In genomic region chr3:23739536-23739935, GRCh38 we compare ENCODE assay signal across 12 cellular contexts.
DNase-seq lines count a peak whose midpoint lies in the region; ATAC-seq, FAIRE-seq and TF ChIP-seq lines count a peak whose summit lies in the region.
"Had no signal": no experiment of that assay in that cellular context is flagged by ENCODE, and none has a peak within 500 bp of the region (broad histone marks: within the 10 kb centered on the region; RNA-seq: fewer than 3 reads in every experiment).

No MANE protein-coding gene starts in this region.

- H3K27me3 ChIP-seq in HUES48 (ENCODE audit: control insufficient read depth, insufficient read depth, low read length) (peaks cover 38% of the 10 kb centered on the region), SJSA1 (replicated peaks) (no peaks in the 10 kb centered on the region), testis (no peaks in the 10 kb centered on the region), small intestine (ENCODE audit: control insufficient read depth in 2 of 2, insufficient read depth in 2 of 2, low read length in 2 of 2) (no peaks in the 10 kb centered on the region)
- H3K27me3 ChIP-seq: sigmoid colon had no signal

- H3K27ac ChIP-seq in HUES48 (ENCODE audit: low read depth, low read length), result peak overlapping the region; percentile 24
- peak overlapping the region; percentile 83 for H3K27ac ChIP-seq in SJSA1
- peak overlapping the region in 1 of 2 donors; percentile 14 for H3K27ac ChIP-seq in testis
- H3K27ac ChIP-seq in small intestine (ENCODE audit: low read depth in 1 of 2, low read length in 1 of 2), result no peak overlapping the region
- H3K27ac ChIP-seq: sigmoid colon had no signal

- no peak for ATAC-seq in activated T-cell treated with anti-CD3 and anti-CD28 coated beads, Interleukin-2, amount 50 U/mL, for 4 hours

- no peak overlapping the region for H3K9ac ChIP-seq in HUES48 (ENCODE audit: low read depth, low read length)

- no peaks in the 10 kb centered on the region for H3K36me3 Mint-ChIP-seq in activated T-cell treated with anti-CD3 and anti-CD28 coated beads, Interleukin-2, amount 50 U/mL, for 4 hours (ENCODE audit: insufficient read depth)

- H3K4me3 ChIP-seq in HUES48 (ENCODE audit: low read depth, low read length) (no peak overlapping the region), SJSA1 (no peak overlapping the region), fibroblast of the aortic adventitia (ENCODE audit: low read depth, low read length) (no peak overlapping the region), testis (no peak overlapping the region), small intestine (ENCODE audit: low read depth in 1 of 2, low read length in 2 of 2) (no peak overlapping the region)
- H3K4me3 ChIP-seq: GM12878, sigmoid colon had no signal

- H3K4me1 ChIP-seq in HUES48 (ENCODE audit: control insufficient read depth, insufficient read depth, low read length) (peaks cover 50% of the 10 kb centered on the region), SJSA1 (replicated peaks) (peaks cover 30% of the 10 kb centered on the region), testis (peaks cover 18% of the 10 kb centered on the region), small intestine (ENCODE audit: control insufficient read depth in 2 of 2, insufficient read depth in 1 of 2, low read depth in 1 of 2, low read length in 1 of 2) (no peaks in the 10 kb centered on the region)

- peaks cover 7% of the 10 kb centered on the region for H3K4me1 Mint-ChIP-seq in activated T-cell treated with anti-CD3 and anti-CD28 coated beads, Interleukin-2, amount 50 U/mL, for 4 hours (ENCODE audit: low read depth)

- TF ChIP-seq CTCF in fibroblast of the aortic adventitia (IDR thresholded peaks at IDR 0.05; ENCODE audit: insufficient read depth, low read length) (no peak), testis (IDR thresholded peaks at IDR 0.05) (no peak)

- H3K9me3 ChIP-seq in HUES48 (ENCODE audit: control insufficient read depth, insufficient read depth, low read length) (no peaks in the 10 kb centered on the region), SJSA1 (replicated peaks) (no peaks in the 10 kb centered on the region), testis (no peaks in the 10 kb centered on the region), small intestine (ENCODE audit: control insufficient read depth, low read depth) (no peaks in the 10 kb centered on the region)
- H3K9me3 ChIP-seq: sigmoid colon had no signal

- intact Hi-C loops in testis (cut with DNase I; ENCODE audit: low total_unique reads), result no loop called here

- H3K36me3 ChIP-seq in HUES48 (ENCODE audit: control insufficient read depth, insufficient read depth, low read length) (no peaks in the 10 kb centered on the region), SJSA1 (no peaks in the 10 kb centered on the region), testis (ENCODE audit: low read depth, missing control alignments) (no peaks in the 10 kb centered on the region), small intestine (ENCODE audit: control insufficient read depth in 2 of 2, insufficient read depth in 2 of 2, low read length in 2 of 2) (no peaks in the 10 kb centered on the region)
- H3K36me3 ChIP-seq: sigmoid colon had no signal

- H3K9me3 Mint-ChIP-seq in activated T-cell treated with anti-CD3 and anti-CD28 coated beads, Interleukin-2, amount 50 U/mL, for 4 hours, result no peaks in the 10 kb centered on the region

- H3K4me3 Mint-ChIP-seq in activated T-cell treated with anti-CD3 and anti-CD28 coated beads, Interleukin-2, amount 50 U/mL, for 4 hours, result no peak overlapping the region

- peak in 1 of 2 experiments; percentile 60 for DNase-seq in SJSA1 (ENCODE audit: low read depth in 1 of 2, low spot score in 2 of 2)
- DNase-seq in fibroblast of the aortic adventitia (ENCODE audit: low read depth), result peak; percentile 80
- peak; percentile 36 for DNase-seq in testis
- DNase-seq in activated T-cell treated with anti-CD3 and anti-CD28 coated beads, Interleukin-2, amount 50 U/mL, for 4 hours, result no peak
- no peak for DNase-seq in small intestine
- no peak for DNase-seq in nucleus accumbens (lab: John Stamatoyannopoulos, UW)
- DNase-seq: activated CD4-positive, CD25-positive, alpha-beta regulatory T cell; amygdala; sigmoid colon; stimulated activated naive CD4-positive, alpha-beta T cell treated with Interleukin-2 at 50 U/mL for 16 hours had no signal

- no peak for TF ChIP-seq POLR2A in testis (IDR thresholded peaks at IDR 0.05)

- FAIRE-seq in small intestine (lab: Jason Lieb, UNC), result no peak
- FAIRE-seq: GM12878 had no signal

- H3K27me3 Mint-ChIP-seq in activated T-cell treated with anti-CD3 and anti-CD28 coated beads, Interleukin-2, amount 50 U/mL, for 4 hours (ENCODE audit: low read depth), result peaks cover 6% of the 10 kb centered on the region

- 22 to 35% methylated on average over 1 of the region's 1 CpG for WGBS in testis, 2 donors
- 50 to 67% (median 64%) methylated on average over 1 of the region's 1 CpG for WGBS in small intestine, 3 donors

Comparison
In these comparisons a context has a peak if more than half of its experiments do, and no peak if none do; other contexts are left out.
1. H3K27ac ChIP-seq: peak in HUES48 (single experiment) and SJSA1 (single experiment); none in small intestine (0 of 2).
2. DNase-seq: peak in fibroblast of the aortic adventitia (single experiment) and testis (single experiment); none in activated T-cell treated with anti-CD3 and anti-CD28 coated beads, Interleukin-2, amount 50 U/mL, for 4 hours (single experiment), small intestine (single experiment) and nucleus accumbens (0 of 56).